ENCODE assay signal across 14 cellular contexts in the genomic region with DNA sequence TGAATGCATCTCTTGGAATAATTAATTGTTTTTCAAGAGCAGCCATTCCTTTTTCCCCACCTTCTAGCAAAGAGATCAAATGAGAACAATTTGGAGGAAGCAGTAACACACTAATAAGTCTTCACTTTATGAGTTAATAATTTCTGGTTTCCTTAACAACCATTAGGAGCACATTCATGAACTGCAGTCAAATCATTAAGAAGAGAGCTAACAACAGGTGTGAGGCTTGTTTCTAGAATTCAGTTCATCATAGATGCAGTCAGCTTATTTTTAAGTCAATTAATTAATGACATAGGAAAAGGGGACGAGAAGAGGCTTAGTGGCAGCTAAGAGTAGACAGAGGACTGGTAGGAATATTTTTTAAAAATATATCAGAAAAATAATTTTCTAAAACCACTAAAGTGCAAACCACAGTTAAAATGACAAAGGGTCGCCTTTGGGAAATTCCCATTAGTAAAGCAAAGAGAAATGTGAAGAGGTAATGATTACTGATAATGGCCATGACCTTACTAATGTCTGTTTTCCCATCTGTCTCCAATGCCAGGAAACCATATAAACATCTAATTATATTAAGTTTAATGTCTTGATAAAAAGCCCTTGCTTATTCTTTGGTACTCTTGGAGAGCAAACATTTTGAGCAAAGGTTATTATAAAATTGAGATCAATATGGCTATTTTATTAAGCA.
"Had no signal": no experiment of that assay in that cellular context is flagged by ENCODE, and none has a peak within 500 bp of the region (broad histone marks: within the 10 kb centered on the region; RNA-seq: fewer than 3 reads in every experiment).

No MANE protein-coding gene starts in this region.

- ATAC-seq: activated CD8-positive, alpha-beta T cell treated with anti-CD3 and anti-CD28 coated beads, Interleukin-2, amount 10 ng/mL, durations not matched to agents 7 days and 5 days; left colon; naive thymus-derived CD4-positive, alpha-beta T cell; WTC11 had no signal

- H3K27ac ChIP-seq: cardiac muscle cell, esophagus squamous epithelium, right atrium auricular region, skin epidermis, stomach had no signal

- DNase-seq: activated CD4-positive, alpha-beta T cell treated with anti-CD3 and anti-CD28 coated beads for 48 hours; activated CD8-positive, alpha-beta T cell treated with anti-CD3 and anti-CD28 coated beads, Interleukin-2, amount 10 ng/mL, durations not matched to agents 7 days and 5 days; activated naive CD4-positive, alpha-beta T cell treated with Interleukin-2 at 50 U/mL for 16 hours; esophagus squamous epithelium; foreskin fibroblast; left colon; mammary epithelial cell; naive thymus-derived CD4-positive, alpha-beta T cell; stomach had no signal

- H3K36me3 ChIP-seq: cardiac muscle cell, esophagus squamous epithelium, right atrium auricular region, stomach had no signal

- H3K27me3 ChIP-seq: cardiac muscle cell, esophagus squamous epithelium, right atrium auricular region, stomach had no signal

- H3K4me3 ChIP-seq: cardiac muscle cell, esophagus squamous epithelium, right atrium auricular region, skin epidermis, stomach had no signal

- H3K9me3 ChIP-seq: esophagus squamous epithelium, right atrium auricular region, stomach had no signal

- FAIRE-seq: colon had no signal

- H3K4me1 ChIP-seq: esophagus squamous epithelium, right atrium auricular region, stomach had no signal
